9 cellular contexts compared by ENCODE assay signal in the genomic region with DNA sequence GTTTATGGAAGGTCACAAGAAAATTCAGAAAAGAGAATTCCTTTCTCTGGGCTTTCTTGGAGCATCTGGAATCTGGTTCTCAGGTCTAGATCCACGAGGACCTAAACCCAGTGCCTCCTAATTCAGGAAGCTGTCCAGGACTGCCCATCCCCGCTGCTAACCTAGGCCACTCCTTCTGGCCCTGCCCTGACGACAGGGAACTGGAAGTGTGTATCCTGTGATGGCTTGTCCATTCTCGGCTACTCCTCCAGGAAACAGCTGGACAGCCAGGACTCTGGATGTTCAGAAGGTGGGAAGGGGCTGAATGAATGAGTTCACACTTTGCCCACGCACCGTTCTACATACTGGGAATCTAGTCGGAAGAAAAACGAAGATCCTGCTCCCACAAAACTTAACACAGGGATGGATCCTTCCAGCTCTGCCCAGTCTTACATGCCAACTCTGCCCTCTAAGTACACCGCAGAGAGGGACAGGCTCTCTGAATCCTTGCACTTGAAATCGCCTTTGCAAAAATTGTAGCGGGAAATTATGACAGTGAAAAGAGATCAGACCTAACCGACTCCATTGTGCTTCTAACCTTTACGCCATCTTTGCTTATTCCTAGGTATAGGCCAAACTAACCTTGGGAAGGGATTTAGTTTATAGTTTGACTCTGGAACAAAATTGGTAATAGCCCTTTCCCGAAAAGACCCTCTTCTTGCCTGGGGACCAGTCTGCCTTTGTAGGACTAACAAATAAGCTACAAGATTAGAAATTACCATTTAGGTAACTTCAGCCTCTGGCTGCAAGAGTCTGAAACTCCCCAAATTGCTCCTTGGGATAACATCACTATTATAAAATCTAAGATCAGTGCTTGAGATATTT. TPM values are rescaled to one million over a fixed set of nuclear protein-coding genes. Genes with fewer than 3 reads are reported as not detected.
A peak's percentile ranks its signal among the peaks of the same experiment; 100 is the strongest.
DNase-seq lines count a peak whose midpoint lies in the region; ATAC-seq, FAIRE-seq and TF ChIP-seq lines count a peak whose summit lies in the region.
"Had no signal": no experiment of that assay in that cellular context is flagged by ENCODE, and none has a peak within 500 bp of the region (broad histone marks: within the 10 kb centered on the region; RNA-seq: fewer than 3 reads in every experiment).

No MANE protein-coding gene starts in this region.

- H3K36me3 ChIP-seq in KMS-11 (ENCODE audit: insufficient read depth) = no peaks in the 10 kb centered on the region

- H3K27ac Mint-ChIP-seq in CD14-positive monocyte = peak overlapping the region; percentile 90 to 95 (median 92)
- peak overlapping the region; percentile 89 to 98 (median 96) for H3K27ac Mint-ChIP-seq in naive thymus-derived CD8-positive, alpha-beta T cell

- no peak for ATAC-seq in naive thymus-derived CD8-positive, alpha-beta T cell
- ATAC-seq in HG02870 (IDR thresholded peaks at IDR 0.05; ENCODE audit: unreplicated experiment) = no peak

- no peak overlapping the region for H2AFZ ChIP-seq in KMS-11 (ENCODE audit: low read depth)

- peaks cover 67% of the 10 kb centered on the region for H3K4me1 Mint-ChIP-seq in CD14-positive monocyte
- peaks cover 30 to 68% (median 64%) of the 10 kb centered on the region in 4 donors for H3K4me1 Mint-ChIP-seq in naive thymus-derived CD8-positive, alpha-beta T cell

- FAIRE-seq in RCC 7860 (lab: Jason Lieb, UNC) = no peak

- no peaks in the 10 kb centered on the region for H3K9me3 Mint-ChIP-seq in CD14-positive monocyte
- H3K9me3 Mint-ChIP-seq in naive thymus-derived CD8-positive, alpha-beta T cell = no peaks in the 10 kb centered on the region

- H3K9ac ChIP-seq in KMS-11 = no peak overlapping the region

- peaks cover 46% of the 10 kb centered on the region for H3K79me2 ChIP-seq in KMS-11 (ENCODE audit: insufficient read depth, low read depth)

- intact Hi-C loops in CD14-positive monocyte (cut with micrococcal nuclease) = loop anchor here (2.0 to 5.0 kb wide), 2 partner anchors 14 to 129 kb away; a partner anchor contains a TSS

- H3K36me3 Mint-ChIP-seq in CD14-positive monocyte = peaks cover under 1 to 4% of the 10 kb centered on the region in 2 donors
- peaks cover 0 to 5% (median 0%) of the 10 kb centered on the region in 3 donors for H3K36me3 Mint-ChIP-seq in naive thymus-derived CD8-positive, alpha-beta T cell

- no peaks in the 10 kb centered on the region for H3K27me3 Mint-ChIP-seq in CD14-positive monocyte (ENCODE audit: low read depth in 3 of 3)
- no peaks in the 10 kb centered on the region for H3K27me3 Mint-ChIP-seq in naive thymus-derived CD8-positive, alpha-beta T cell

- POLR2A ChIA-PET in naive thymus-derived CD8-positive, alpha-beta T cell (lab: Charles Lee) = interaction anchor here (1.0 to 34.7 kb wide), 7 partner anchors 9 to 126 kb away, joined by 3 to 2305 read pairs (median 35); a partner anchor contains a TSS

- H3K4me2 ChIP-seq in KMS-11 = peak overlapping the region; percentile 88; the same call in 1 of the 2 replicates

- DNase-seq in CD14-positive monocyte (ENCODE audit: low spot score) (no peak), coronary artery (ENCODE audit: low spot score) (no peak), RCC 7860 (ENCODE audit: low spot score) (no peak), germinal center (ENCODE audit: low spot score) (no peak), NCI-H69 (lab: John Stamatoyannopoulos, UW) (no peak)
- DNase-seq in naive thymus-derived CD8-positive, alpha-beta T cell = peak in 1 of 10 donors; percentile 51
- DNase-seq: NCI-H2171 treated with DMSO at 0.1 percent for 48 hours had no signal

- H3K27me3 ChIP-seq in KMS-11 (ENCODE audit: insufficient read depth, low read depth) = no peaks in the 10 kb centered on the region

- no peaks in the 10 kb centered on the region for H4K20me1 ChIP-seq in KMS-11 (ENCODE audit: insufficient read depth)

- peak overlapping the region; percentile 78 to 85 for H3K4me3 Mint-ChIP-seq in CD14-positive monocyte
- H3K4me3 Mint-ChIP-seq in naive thymus-derived CD8-positive, alpha-beta T cell = peak overlapping the region; percentile 81 to 90 (median 86)

- TF ChIP-seq CTCF in CD14-positive monocyte (IDR thresholded peaks at IDR 0.05) (no peak), KMS-11 (conservative IDR thresholded peaks at IDR 0.05; ENCODE audit: low read depth, low read length) (no peak), coronary artery (IDR thresholded peaks at IDR 0.05) (no peak)

- H3K4me3 ChIP-seq in KMS-11 (IDR thresholded peaks at IDR 0.05; ENCODE audit: insufficient read depth, low read depth, low read length) (no peak overlapping the region), coronary artery (peak overlapping the region; percentile 84)

- H3K4me1 ChIP-seq in KMS-11 (ENCODE audit: low read depth, poor library complexity, severe bottlenecking) = peaks cover 22% of the 10 kb centered on the region

- H3K27ac ChIP-seq in KMS-11 = no peak overlapping the region
- peak overlapping the region in 1 of 2 donors; percentile 92 for H3K27ac ChIP-seq in coronary artery

RNA-seq across cellular contexts. Expression of a gene that starts 1.8 kb away (rescaled TPM):
- polyA plus RNA-seq in CD14-positive monocyte = 100 to 1,000 TPM in 1 of 2 donors, 10 to 100 TPM in 1; 97.0 to 143 TPM
- 10 to 100 TPM; 82.1 to 84.0 TPM for total RNA-seq in naive thymus-derived CD8-positive, alpha-beta T cell
- polyA plus RNA-seq in naive thymus-derived CD8-positive, alpha-beta T cell = 100 to 1,000 TPM; 162 to 198 (median 181) TPM

RNA-seq across cellular contexts. Expression of a gene that starts 19.3 kb away (rescaled TPM):
- 10 to 100 TPM; 10.3 TPM for polyA plus RNA-seq in CD14-positive monocyte
- total RNA-seq in naive thymus-derived CD8-positive, alpha-beta T cell = 10 to 100 TPM; 55.9 to 61.0 TPM
- 10 to 100 TPM in 1 of 3 donors, 1 to 10 TPM in 2; 9.3 to 11.9 (median 9.7) TPM for polyA plus RNA-seq in naive thymus-derived CD8-positive, alpha-beta T cell

RNA-seq across cellular contexts. Expression of a gene that starts 39.7 kb away (rescaled TPM):
- polyA plus RNA-seq in CD14-positive monocyte = 10 to 100 TPM; 22.5 to 86.9 TPM
- 100 to 1,000 TPM; 181 to 189 TPM for total RNA-seq in naive thymus-derived CD8-positive, alpha-beta T cell
- 100 to 1,000 TPM in 1 of 3 donors, 10 to 100 TPM in 2; 43.3 to 169 (median 69.1) TPM for polyA plus RNA-seq in naive thymus-derived CD8-positive, alpha-beta T cell

RNA-seq across cellular contexts. Expression of a gene that starts 46.8 kb away (rescaled TPM):
- not detected for polyA plus RNA-seq in CD14-positive monocyte
- total RNA-seq in naive thymus-derived CD8-positive, alpha-beta T cell = 1 to 10 TPM; 7.4 to 8.4 TPM
- under 1 TPM in 2 of 3 donors, not detected in 1; 0.06 to 0.15 TPM for polyA plus RNA-seq in naive thymus-derived CD8-positive, alpha-beta T cell
